1 cellular context compared by ENCODE assay signal in the genomic region with DNA sequence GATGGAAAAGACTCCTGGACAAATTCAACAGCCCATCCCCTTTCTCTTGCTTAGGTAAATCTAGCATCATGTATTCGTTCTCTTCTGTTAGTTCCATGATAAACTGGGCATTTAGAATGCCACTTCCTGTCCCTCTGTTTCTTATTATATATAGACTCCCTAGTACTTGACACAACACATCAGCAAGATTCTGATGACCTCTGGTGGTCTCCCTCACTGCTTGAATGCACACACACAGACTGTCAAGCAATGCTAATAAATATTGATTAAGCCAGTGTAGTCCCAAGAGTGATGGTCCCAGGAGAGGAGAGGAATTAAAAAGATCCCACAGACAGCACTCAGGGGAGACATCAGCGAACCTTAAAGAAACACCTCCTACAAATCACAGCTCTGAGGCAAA.
TF ChIP-seq lines count a peak whose summit lies in the region.

No MANE protein-coding gene starts in this region.

TF ChIP-seq in GM23338, 12 proteins besides CTCF, POLR2A, EP300 and RAD21 (continued from another document):
- no peak for TF ChIP-seq ZNF462 (CRISPR knock-in tag; IDR thresholded peaks at IDR 0.05)
- no peak for TF ChIP-seq NANOG (IDR thresholded peaks at IDR 0.05; ENCODE audit: borderline replicate concordance)
- no peak for TF ChIP-seq REST (IDR thresholded peaks at IDR 0.05; ENCODE audit: unreplicated experiment)
- TF ChIP-seq ZNF331 (CRISPR knock-in tag; IDR thresholded peaks at IDR 0.05; ENCODE audit: low read depth): no peak
- no peak for TF ChIP-seq CREB1 (CRISPR knock-in tag; IDR thresholded peaks at IDR 0.05; ENCODE audit: low read depth)
- no peak for TF ChIP-seq ZNF114 (CRISPR knock-in tag; IDR thresholded peaks at IDR 0.05)
- no peak for TF ChIP-seq JUNB (IDR thresholded peaks at IDR 0.05; ENCODE audit: unreplicated experiment)
- TF ChIP-seq, protein P1, sequence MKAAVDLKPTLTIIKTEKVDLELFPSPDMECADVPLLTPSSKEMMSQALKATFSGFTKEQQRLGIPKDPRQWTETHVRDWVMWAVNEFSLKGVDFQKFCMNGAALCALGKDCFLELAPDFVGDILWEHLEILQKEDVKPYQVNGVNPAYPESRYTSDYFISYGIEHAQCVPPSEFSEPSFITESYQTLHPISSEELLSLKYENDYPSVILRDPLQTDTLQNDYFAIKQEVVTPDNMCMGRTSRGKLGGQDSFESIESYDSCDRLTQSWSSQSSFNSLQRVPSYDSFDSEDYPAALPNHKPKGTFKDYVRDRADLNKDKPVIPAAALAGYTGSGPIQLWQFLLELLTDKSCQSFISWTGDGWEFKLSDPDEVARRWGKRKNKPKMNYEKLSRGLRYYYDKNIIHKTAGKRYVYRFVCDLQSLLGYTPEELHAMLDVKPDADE (IDR thresholded peaks at IDR 0.05): no peak
